Comparison of ENCODE assay signal across 23 cellular contexts in the genomic region with DNA sequence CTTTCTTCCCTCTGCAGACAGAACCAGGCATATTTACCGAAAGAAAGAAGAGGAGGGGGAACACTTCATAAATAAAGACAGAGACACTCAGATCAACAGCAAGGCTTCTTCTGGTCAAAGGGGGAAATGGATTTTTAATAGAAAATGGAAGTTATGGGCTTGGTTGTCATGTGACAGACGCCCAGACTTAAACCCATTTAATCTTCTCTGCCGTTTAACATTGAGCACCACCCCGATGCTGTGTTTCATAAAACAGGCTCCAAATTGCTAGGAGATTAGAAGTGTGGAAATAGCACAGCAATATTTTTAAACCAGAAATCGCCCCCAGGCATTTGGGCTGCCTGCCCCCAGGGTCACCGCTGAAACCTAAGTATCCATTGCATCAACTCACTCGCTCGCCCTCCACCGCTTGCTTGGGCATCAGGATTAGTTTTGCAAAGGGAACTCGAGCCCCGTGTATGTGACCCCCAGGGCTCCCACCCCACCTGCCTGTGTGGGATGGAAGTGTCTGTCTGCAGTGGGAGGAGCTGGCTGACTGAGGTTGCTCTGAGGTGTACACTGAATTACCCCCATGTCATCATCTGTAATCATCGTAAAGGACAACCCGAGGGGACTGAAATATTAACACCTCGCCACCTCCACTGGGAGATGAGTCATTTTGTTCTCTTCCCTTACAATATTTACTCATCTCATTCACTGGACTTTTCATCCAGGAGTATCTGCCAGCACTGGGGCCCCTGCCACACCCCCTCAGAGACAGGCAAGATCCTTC. TPM values are rescaled to one million over a fixed set of nuclear protein-coding genes. Genes with fewer than 3 reads are reported as not detected.
DNase-seq lines count a peak whose midpoint lies in the region; ATAC-seq and TF ChIP-seq lines count a peak whose summit lies in the region.
"Had no signal": no experiment of that assay in that cellular context is flagged by ENCODE, and none has a peak within 500 bp of the region (broad histone marks: within the 10 kb centered on the region; RNA-seq: fewer than 3 reads in every experiment).

No MANE protein-coding gene starts in this region.

- TF ChIP-seq CTCF in MCF 10A (IDR thresholded peaks at IDR 0.05; ENCODE audit: unreplicated experiment), result no peak
- TF ChIP-seq CTCF in breast epithelium (IDR thresholded peaks at IDR 0.05), result no peak
- no peak for TF ChIP-seq CTCF in mammary epithelial cell (conservative IDR thresholded peaks at IDR 0.05 in 1 of 2, IDR thresholded peaks at IDR 0.05 in 1 of 2; ENCODE audit: extremely low read depth in 1 of 2, insufficient read depth in 1 of 2, low read depth in 1 of 2, low read length in 2 of 2)

- H2AFZ ChIP-seq in mammary epithelial cell (ENCODE audit: low read depth, low read length), result no peak overlapping the region

- H3K27me3 ChIP-seq in breast epithelium (peaks cover 0 to 6% of the 10 kb centered on the region in 2 donors), mammary epithelial cell (ENCODE audit: insufficient read depth, low read length) (peaks cover 5% of the 10 kb centered on the region)
- H3K27me3 ChIP-seq: vagina had no signal

- H3K27me3 Mint-ChIP-seq in MCF 10A (ENCODE audit: insufficient read depth, unreplicated experiment), result peaks cover 95% of the 10 kb centered on the region

- no peaks in the 10 kb centered on the region for H3K79me2 ChIP-seq in mammary epithelial cell (ENCODE audit: insufficient read depth, low read length)

- H3K4me2 ChIP-seq in mammary epithelial cell (ENCODE audit: insufficient read depth, low read depth, low read length), result no peak overlapping the region

- POLR2A ChIA-PET in MCF 10A (lab: Yijun Ruan, JAX), result no interaction called here

- no peak for ATAC-seq in HG03432 (IDR thresholded peaks at IDR 0.05; ENCODE audit: unreplicated experiment)
- no peak for ATAC-seq in HG02885 (IDR thresholded peaks at IDR 0.05; ENCODE audit: poor library complexity, unreplicated experiment)
- ATAC-seq: left lung, T-helper 17 cell, WTC11 had no signal

- H3K9me3 Mint-ChIP-seq in MCF 10A (ENCODE audit: unreplicated experiment), result no peaks in the 10 kb centered on the region
- H3K9me3 Mint-ChIP-seq: CD4-positive, CD25-positive, alpha-beta regulatory T cell; WTC11 had no signal

- H3K4me1 ChIP-seq in breast epithelium, result no peaks in the 10 kb centered on the region
- no peaks in the 10 kb centered on the region for H3K4me1 ChIP-seq in mammary epithelial cell (ENCODE audit: insufficient read depth, low read length)
- H3K4me1 ChIP-seq: esophagus muscularis mucosa, left lung, vagina had no signal

- H3K36me3 Mint-ChIP-seq in MCF 10A (ENCODE audit: insufficient read depth, unreplicated experiment), result no peaks in the 10 kb centered on the region
- H3K36me3 Mint-ChIP-seq: WTC11 had no signal

- dilution Hi-C loops in mammary epithelial cell (cut with HindIII; ENCODE audit: low sequenced_read_pairs), result no loop called here

- intact Hi-C loops in MCF 10A (cut with micrococcal nuclease) (no loop called here), breast epithelium (cut with DNase I; ENCODE audit: low total_unique reads) (no loop called here), mammary epithelial cell (cut with micrococcal nuclease) (no loop called here)

- peak; percentile 6 for DNase-seq in MCF 10A (ENCODE audit: unreplicated experiment)
- DNase-seq in breast epithelium (ENCODE audit: low spot score in 2 of 2), result no peak
- DNase-seq in NCI-H460 (ENCODE audit: extremely low read depth, low read depth), result peak; percentile 4
- peak; percentile 1 for DNase-seq in mammary epithelial cell
- DNase-seq in OCI-M1 (lab: John Stamatoyannopoulos, UW), result no peak
- no peak for DNase-seq in GDM1 (lab: John Stamatoyannopoulos, UW)
- DNase-seq: activated CD4-positive, alpha-beta T cell treated with anti-CD3 and anti-CD28 coated beads, Interleukin-2, amount 50 U/mL, for 48 hours; activated naive CD4-positive, alpha-beta T cell; activated T-cell treated with anti-CD3 and anti-CD28 coated beads for 4 hours; CD4-positive, CD25-positive, alpha-beta regulatory T cell; cerebellar nuclear complex; DMS79; HCEC 1CT; IMR-90; left lung; MM.1S; SHP77 treated with DMSO at 0.1 percent for 48 hours; T-helper 17 cell had no signal

- no peak overlapping the region for H3K4me3 Mint-ChIP-seq in MCF 10A (ENCODE audit: unreplicated experiment)
- H3K4me3 Mint-ChIP-seq: CD4-positive, CD25-positive, alpha-beta regulatory T cell; T-helper 17 cell; WTC11 had no signal

- H3K27ac Mint-ChIP-seq in MCF 10A (ENCODE audit: low read depth, unreplicated experiment), result no peak overlapping the region
- H3K27ac Mint-ChIP-seq: CD4-positive, CD25-positive, alpha-beta regulatory T cell; T-helper 17 cell; WTC11 had no signal

- H3K27ac ChIP-seq in breast epithelium, result no peak overlapping the region
- H3K27ac ChIP-seq in mammary epithelial cell (ENCODE audit: insufficient read depth, low read depth, low read length), result no peak overlapping the region
- H3K27ac ChIP-seq: esophagus muscularis mucosa, left lung, vagina had no signal

- H3K4me1 Mint-ChIP-seq in MCF 10A (ENCODE audit: insufficient read depth, unreplicated experiment), result no peaks in the 10 kb centered on the region

- CTCF ChIA-PET in MCF 10A (lab: Yijun Ruan, JAX) (interaction anchor here (0.7 to 1.1 kb wide), 2 partner anchors 22 to 57 kb away, joined by 3 read pairs; no protein-coding TSS in a partner anchor), mammary epithelial cell (lab: Charles Lee; ENCODE audit: low non-redundant PET) (interaction anchor here (0.6 kb wide), 1 partner anchor 21 kb away, joined by 4 read pairs; no protein-coding TSS in a partner anchor)

- no TSS peak for BruUV-seq in MCF 10A (replicated peaks; lab: Mats Ljungman, UMichigan)
- BruUV-seq in mammary epithelial cell (replicated peaks; lab: Mats Ljungman, UMichigan), result no TSS peak

- no peaks in the 10 kb centered on the region for H3K9me3 ChIP-seq in breast epithelium
- H3K9me3 ChIP-seq in mammary epithelial cell (replicated peaks; ENCODE audit: insufficient read depth, low read length), result no peaks in the 10 kb centered on the region
- H3K9me3 ChIP-seq: esophagus muscularis mucosa, left lung, vagina had no signal

- no peak overlapping the region for H3K4me3 ChIP-seq in breast epithelium
- no peak overlapping the region for H3K4me3 ChIP-seq in mammary epithelial cell (replicated peaks in 1 of 3; ENCODE audit: insufficient read depth in 1 of 3, low read depth in 2 of 3, low read length in 3 of 3)
- H3K4me3 ChIP-seq: esophagus muscularis mucosa, left lung, vagina had no signal

- 65% methylated on average over 14 of the region's 14 CpGs for WGBS in mammary epithelial cell (ENCODE audit: low coverage, missing lambda C conversion rate)

- in situ Hi-C loops in mammary epithelial cell (cut with MboI; ENCODE audit: low sequenced_read_pairs in 2 of 2), result no loop called here

- H3K36me3 ChIP-seq in breast epithelium, result no peaks in the 10 kb centered on the region
- H3K36me3 ChIP-seq in mammary epithelial cell (ENCODE audit: insufficient read depth, low read length), result no peaks in the 10 kb centered on the region
- H3K36me3 ChIP-seq: esophagus muscularis mucosa, left lung, vagina had no signal

- no peak overlapping the region for H3K9ac ChIP-seq in mammary epithelial cell (ENCODE audit: insufficient read depth, low read length)

- no peaks in the 10 kb centered on the region for H4K20me1 ChIP-seq in mammary epithelial cell (ENCODE audit: insufficient read depth, low read length)

- no peak for TF ChIP-seq POLR2A in breast epithelium (IDR thresholded peaks at IDR 0.05)

RNA-seq across cellular contexts. Expression of gene DSCAML1, which starts 10.7 kb away (rescaled TPM):
- total RNA-seq in MCF 10A (2022) (not detected in 2 replicates), breast epithelium (1 to 10 TPM in 1 of 3 donors, under 1 TPM in 2; 0.33 to 1.8 (median 0.64) TPM), mammary epithelial cell (not detected)
- not detected in 2 replicates for total RNA-seq in NCI-H460 (2014; rRNA removed; shearing (Covaris generic))
- polyA plus RNA-seq in NCI-H460 (2014; cell fraction: nucleus; rRNA removed), result not detected in 2 replicates
- polyA plus RNA-seq in mammary epithelial cell, result 0.01 TPM
- not detected for polyA minus RNA-seq in mammary epithelial cell
- total RNA-seq: IMR-90 had no signal
- polyA plus RNA-seq: IMR-90 had no signal

RNA-seq across cellular contexts. Expression of gene FXYD2, which starts 38.3 kb away (rescaled TPM):
- total RNA-seq in MCF 10A (2022), result not detected in 2 replicates
- total RNA-seq in breast epithelium, result 1 to 10 TPM in 2 of 3 donors, under 1 TPM in 1; 0.66 to 2.0 (median 1.3) TPM
- total RNA-seq in NCI-H460 (2014; rRNA removed; shearing (Covaris generic)), result not detected in 2 replicates
- not detected in 2 replicates for polyA plus RNA-seq in NCI-H460 (2014; cell fraction: nucleus; rRNA removed)
- not detected for total RNA-seq in mammary epithelial cell
- polyA plus RNA-seq in mammary epithelial cell, result 0.11 TPM
- polyA minus RNA-seq in mammary epithelial cell, result not detected
- total RNA-seq: IMR-90 had no signal

Comparison
In these comparisons a context has a peak if more than half of its experiments do, and no peak if none do; other contexts are left out.
1. DNase-seq: peak in MCF 10A (single experiment), NCI-H460 (single experiment) and mammary epithelial cell (single experiment); none in breast epithelium (0 of 2), OCI-M1 (single experiment) and GDM1 (single experiment).